In genomic region chr22:37021710-37022482, GRCh38 we compare ENCODE assay signal across 1 cellular context.
TF ChIP-seq lines count a peak whose summit lies in the region.

No MANE protein-coding gene starts in this region.

TF ChIP-seq in IMR-90, 13 proteins besides CTCF, POLR2A, EP300 and RAD21:
- TF ChIP-seq, protein P1, sequence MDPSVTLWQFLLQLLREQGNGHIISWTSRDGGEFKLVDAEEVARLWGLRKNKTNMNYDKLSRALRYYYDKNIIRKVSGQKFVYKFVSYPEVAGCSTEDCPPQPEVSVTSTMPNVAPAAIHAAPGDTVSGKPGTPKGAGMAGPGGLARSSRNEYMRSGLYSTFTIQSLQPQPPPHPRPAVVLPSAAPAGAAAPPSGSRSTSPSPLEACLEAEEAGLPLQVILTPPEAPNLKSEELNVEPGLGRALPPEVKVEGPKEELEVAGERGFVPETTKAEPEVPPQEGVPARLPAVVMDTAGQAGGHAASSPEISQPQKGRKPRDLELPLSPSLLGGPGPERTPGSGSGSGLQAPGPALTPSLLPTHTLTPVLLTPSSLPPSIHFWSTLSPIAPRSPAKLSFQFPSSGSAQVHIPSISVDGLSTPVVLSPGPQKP (IDR thresholded peaks at IDR 0.05; ENCODE audit: borderline replicate concordance, low read depth, low read length), result no peak
- no peak for TF ChIP-seq MAZ (IDR thresholded peaks at IDR 0.05; ENCODE audit: borderline replicate concordance, low read depth, low read length)
- no peak for TF ChIP-seq SMC3 (IDR thresholded peaks at IDR 0.05; ENCODE audit: low read depth, low read length)
- no peak for TF ChIP-seq USF2 (IDR thresholded peaks at IDR 0.05; ENCODE audit: low read depth, low read length)
- no peak for TF ChIP-seq CEBPB (IDR thresholded peaks at IDR 0.05; ENCODE audit: low read depth, low read length)
